8 cellular contexts compared by ENCODE assay signal in the genomic region with DNA sequence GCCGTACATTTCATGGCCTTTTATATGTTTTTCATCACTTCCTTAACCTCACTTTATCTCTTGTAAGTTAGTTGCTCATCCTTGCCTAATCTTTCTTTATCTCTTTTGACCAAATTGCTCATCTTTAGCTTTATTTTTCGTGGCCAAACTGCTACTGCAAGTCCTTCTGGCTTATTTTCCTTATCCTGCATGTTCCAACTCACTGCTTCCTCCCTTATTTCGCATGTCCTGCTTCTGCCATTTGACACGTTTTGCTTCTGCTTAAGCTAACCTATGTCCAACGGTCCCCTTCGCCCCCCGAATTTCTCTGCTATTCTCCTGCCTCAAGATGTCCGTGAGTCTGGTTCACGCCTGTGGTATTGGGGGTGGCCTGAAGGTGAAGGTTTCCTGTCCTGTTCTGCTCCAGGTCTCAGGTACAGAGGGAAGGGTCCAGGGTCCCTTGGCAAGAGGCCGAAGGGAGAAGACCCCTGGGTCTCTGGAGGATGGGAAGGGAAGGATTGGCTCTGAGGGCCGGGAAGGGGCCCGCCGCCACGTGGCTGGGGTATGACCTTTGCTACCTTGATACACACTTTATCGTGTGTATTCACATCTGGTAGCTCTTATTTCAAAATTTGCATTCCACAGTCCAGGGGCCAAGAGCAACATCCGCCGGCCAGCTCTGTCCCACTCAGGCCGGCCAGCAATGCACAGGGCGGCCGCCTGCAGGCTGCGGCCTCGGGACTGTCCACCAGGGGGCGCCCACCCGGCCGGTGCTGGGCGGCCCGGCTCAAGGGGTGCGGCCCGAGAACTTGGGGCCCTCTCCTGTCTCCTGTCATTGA. TPM values are rescaled to one million over a fixed set of nuclear protein-coding genes. Genes with fewer than 3 reads are reported as not detected.
DNase-seq lines count a peak whose midpoint lies in the region; ATAC-seq and TF ChIP-seq lines count a peak whose summit lies in the region.

No MANE protein-coding gene starts in this region.

- H3K27ac ChIP-seq in A673 (ENCODE audit: low read depth, low read length, poor library complexity, severe bottlenecking) (no peak overlapping the region), neutrophil (no peak overlapping the region), tibial nerve (peak overlapping the region in 2 of 4 donors; percentile 22 to 71)

- no peaks in the 10 kb centered on the region for H3K4me1 ChIP-seq in A673 (ENCODE audit: insufficient read depth, low read length, poor library complexity, severe bottlenecking)
- H3K4me1 ChIP-seq in neutrophil (ENCODE audit: control insufficient read depth in 1 of 2, insufficient read depth in 1 of 2, low read depth in 1 of 2, low read length in 1 of 2) = peaks cover 0 to 6% of the 10 kb centered on the region in 2 experiments
- H3K4me1 ChIP-seq in tibial nerve = peaks cover 0 to 17% (median under 1%) of the 10 kb centered on the region in 4 donors

- H3K27me3 ChIP-seq in A673 (replicated peaks; ENCODE audit: insufficient read depth, low read depth, low read length, poor library complexity) (no peaks in the 10 kb centered on the region), neutrophil (peaks cover 21% of the 10 kb centered on the region), tibial nerve (no peaks in the 10 kb centered on the region)

- TF ChIP-seq CTCF in A673 (conservative IDR thresholded peaks at IDR 0.05; ENCODE audit: low read depth, low read length) (peak; percentile 99), neutrophil (IDR thresholded peaks at IDR 0.05) (peak; percentile 97), tibial nerve (IDR thresholded peaks at IDR 0.05) (peak; percentile 97 to 99 (median 99))

- no TSS peak for BruUV-seq in A673 (replicated peaks; lab: Mats Ljungman, UMichigan)

- CTCF ChIA-PET in A673 (lab: Charles Lee) = interaction anchor here (0.6 to 2.5 kb wide), 6 partner anchors 9 to 165 kb away, joined by 3 to 8 read pairs (median 4); a partner anchor contains a TSS

- DNase-seq in A673 (ENCODE audit: low spot score) = no peak
- DNase-seq in NAMALWA (ENCODE audit: low spot score) = peak; percentile 65
- peak; percentile 61 for DNase-seq in activated T-cell treated with anti-CD3 and anti-CD28 coated beads for 1 hour (ENCODE audit: low read depth)
- peak; percentile 63 to 72 for DNase-seq in tibial nerve (ENCODE audit: low spot score in 2 of 2)

- intact Hi-C loops in A673 (cut with micrococcal nuclease; ENCODE audit: unreplicated experiment) = loop anchor here (5.0 kb wide), 1 partner anchor 35 kb away; no protein-coding TSS in a partner anchor

- H3K4me3 ChIP-seq in A673 (ENCODE audit: low read depth, low read length, poor library complexity, severe bottlenecking) (no peak overlapping the region), neutrophil (ENCODE audit: low read depth in 1 of 2, low read length in 1 of 2) (no peak overlapping the region), tibial nerve (no peak overlapping the region)

- no peak for TF ChIP-seq POLR2A in tibial nerve (IDR thresholded peaks at IDR 0.05)

- peak; percentile 52 for ATAC-seq in GM18907 (IDR thresholded peaks at IDR 0.05; ENCODE audit: unreplicated experiment)
- ATAC-seq in esophagus mucosa = peak; percentile 77
- no peak for ATAC-seq in GM21447 (IDR thresholded peaks at IDR 0.05; ENCODE audit: unreplicated experiment)

- H3K36me3 ChIP-seq in A673 (ENCODE audit: insufficient read depth, low read length, poor library complexity, severe bottlenecking) = no peaks in the 10 kb centered on the region
- no peaks in the 10 kb centered on the region for H3K36me3 ChIP-seq in neutrophil
- H3K36me3 ChIP-seq in tibial nerve = no peaks in the 10 kb centered on the region

- peak in 1 of 2 donors; percentile 62 for TF ChIP-seq EP300 in tibial nerve (IDR thresholded peaks at IDR 0.05)

- 24 to 37% methylated on average over 20 to 25 of the region's 29 CpGs for WGBS in tibial nerve, 2 donors

- POLR2A ChIA-PET in A673 (lab: Charles Lee; ENCODE audit: low non-redundant PET) = no interaction called here

- H3K9me3 ChIP-seq in A673 (ENCODE audit: low read depth, low read length, poor library complexity, severe bottlenecking) (no peaks in the 10 kb centered on the region), neutrophil (no peaks in the 10 kb centered on the region), tibial nerve (no peaks in the 10 kb centered on the region)

RNA-seq across cellular contexts. Expression of a gene that starts 2.9 kb away (rescaled TPM):
- total RNA-seq in A673 (2021) (not detected in 2 replicates), esophagus mucosa (not detected), tibial nerve (not detected)

RNA-seq across cellular contexts. Expression of a gene that starts 6.0 kb away (rescaled TPM):
- total RNA-seq in A673 (2021) (33.2 and 40.6 TPM in 2 replicates), esophagus mucosa (41.9 TPM), tibial nerve (10 to 100 TPM; 38.0 to 80.4 (median 65.9) TPM)

RNA-seq across cellular contexts. Expression of a gene that starts 9.0 kb away (rescaled TPM):
- total RNA-seq in A673 (2021) = 11.9 and 16.7 TPM in 2 replicates
- total RNA-seq in esophagus mucosa = 3.7 TPM
- 10 to 100 TPM in 1 of 4 donors, 1 to 10 TPM in 3; 3.5 to 16.8 (median 4.0) TPM for total RNA-seq in tibial nerve

RNA-seq across cellular contexts. Expression of a gene that starts 17.5 kb away (rescaled TPM):
- total RNA-seq in A673 (2021) = 55.1 and 66.0 TPM in 2 replicates
- total RNA-seq in esophagus mucosa = 7.5 TPM
- total RNA-seq in tibial nerve = 1 to 10 TPM; 3.1 to 8.0 (median 4.3) TPM

RNA-seq across cellular contexts. Expression of a gene that starts 20.8 kb away (rescaled TPM):
- total RNA-seq in A673 (2021) (1.4 and 2.2 TPM in 2 replicates), esophagus mucosa (0.24 TPM), tibial nerve (10 to 100 TPM in 1 of 4 donors, 1 to 10 TPM in 3; 3.9 to 14.5 (median 7.2) TPM)
